Comparison of ENCODE assay signal across 1 cellular context in the genomic region with DNA sequence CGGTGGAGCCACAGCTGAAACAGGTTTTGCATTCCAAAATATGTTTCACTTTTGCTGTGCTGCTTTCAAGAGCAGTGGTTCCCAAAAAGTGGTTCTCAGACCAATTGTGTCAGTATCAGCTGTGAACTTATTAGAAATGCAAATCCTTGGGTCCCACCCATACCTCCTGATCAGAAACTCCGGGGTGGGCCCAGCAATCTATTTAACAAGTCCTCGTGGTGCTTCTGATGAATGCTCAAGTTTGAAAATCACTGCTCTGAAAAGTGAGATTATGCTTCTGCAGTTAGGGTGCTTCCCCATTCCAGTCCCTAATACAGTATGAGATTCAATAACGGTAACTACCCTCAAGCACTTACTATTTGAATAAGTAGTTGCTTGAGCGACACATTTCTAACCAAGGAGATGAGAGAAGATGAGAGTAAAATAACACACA.
TF ChIP-seq lines count a peak whose summit lies in the region.

No MANE protein-coding gene starts in this region.

TF ChIP-seq in HepG2, 621 proteins besides CTCF, POLR2A, EP300 and RAD21 (continued from another document):
- TF ChIP-seq, protein P1, sequence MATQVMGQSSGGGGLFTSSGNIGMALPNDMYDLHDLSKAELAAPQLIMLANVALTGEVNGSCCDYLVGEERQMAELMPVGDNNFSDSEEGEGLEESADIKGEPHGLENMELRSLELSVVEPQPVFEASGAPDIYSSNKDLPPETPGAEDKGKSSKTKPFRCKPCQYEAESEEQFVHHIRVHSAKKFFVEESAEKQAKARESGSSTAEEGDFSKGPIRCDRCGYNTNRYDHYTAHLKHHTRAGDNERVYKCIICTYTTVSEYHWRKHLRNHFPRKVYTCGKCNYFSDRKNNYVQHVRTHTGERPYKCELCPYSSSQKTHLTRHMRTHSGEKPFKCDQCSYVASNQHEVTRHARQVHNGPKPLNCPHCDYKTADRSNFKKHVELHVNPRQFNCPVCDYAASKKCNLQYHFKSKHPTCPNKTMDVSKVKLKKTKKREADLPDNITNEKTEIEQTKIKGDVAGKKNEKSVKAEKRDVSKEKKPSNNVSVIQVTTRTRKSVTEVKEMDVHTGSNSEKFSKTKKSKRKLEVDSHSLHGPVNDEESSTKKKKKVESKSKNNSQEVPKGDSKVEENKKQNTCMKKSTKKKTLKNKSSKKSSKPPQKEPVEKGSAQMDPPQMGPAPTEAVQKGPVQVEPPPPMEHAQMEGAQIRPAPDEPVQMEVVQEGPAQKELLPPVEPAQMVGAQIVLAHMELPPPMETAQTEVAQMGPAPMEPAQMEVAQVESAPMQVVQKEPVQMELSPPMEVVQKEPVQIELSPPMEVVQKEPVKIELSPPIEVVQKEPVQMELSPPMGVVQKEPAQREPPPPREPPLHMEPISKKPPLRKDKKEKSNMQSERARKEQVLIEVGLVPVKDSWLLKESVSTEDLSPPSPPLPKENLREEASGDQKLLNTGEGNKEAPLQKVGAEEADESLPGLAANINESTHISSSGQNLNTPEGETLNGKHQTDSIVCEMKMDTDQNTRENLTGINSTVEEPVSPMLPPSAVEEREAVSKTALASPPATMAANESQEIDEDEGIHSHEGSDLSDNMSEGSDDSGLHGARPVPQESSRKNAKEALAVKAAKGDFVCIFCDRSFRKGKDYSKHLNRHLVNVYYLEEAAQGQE (IDR thresholded peaks at IDR 0.05; ENCODE audit: borderline replicate concordance in 1 of 2, low read depth in 1 of 2, low read length in 2 of 2), result no peak
- TF ChIP-seq HNRNPK (IDR thresholded peaks at IDR 0.05; ENCODE audit: low read depth, low read length, poor library complexity, severe bottlenecking), result no peak
- TF ChIP-seq, protein P2, sequence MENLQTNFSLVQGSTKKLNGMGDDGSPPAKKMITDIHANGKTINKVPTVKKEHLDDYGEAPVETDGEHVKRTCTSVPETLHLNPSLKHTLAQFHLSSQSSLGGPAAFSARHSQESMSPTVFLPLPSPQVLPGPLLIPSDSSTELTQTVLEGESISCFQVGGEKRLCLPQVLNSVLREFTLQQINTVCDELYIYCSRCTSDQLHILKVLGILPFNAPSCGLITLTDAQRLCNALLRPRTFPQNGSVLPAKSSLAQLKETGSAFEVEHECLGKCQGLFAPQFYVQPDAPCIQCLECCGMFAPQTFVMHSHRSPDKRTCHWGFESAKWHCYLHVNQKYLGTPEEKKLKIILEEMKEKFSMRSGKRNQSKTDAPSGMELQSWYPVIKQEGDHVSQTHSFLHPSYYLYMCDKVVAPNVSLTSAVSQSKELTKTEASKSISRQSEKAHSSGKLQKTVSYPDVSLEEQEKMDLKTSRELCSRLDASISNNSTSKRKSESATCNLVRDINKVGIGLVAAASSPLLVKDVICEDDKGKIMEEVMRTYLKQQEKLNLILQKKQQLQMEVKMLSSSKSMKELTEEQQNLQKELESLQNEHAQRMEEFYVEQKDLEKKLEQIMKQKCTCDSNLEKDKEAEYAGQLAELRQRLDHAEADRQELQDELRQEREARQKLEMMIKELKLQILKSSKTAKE (CRISPR knock-in tag; IDR thresholded peaks at IDR 0.05; ENCODE audit: borderline replicate concordance), result no peak
- TF ChIP-seq ESRRA (CRISPR knock-in tag; IDR thresholded peaks at IDR 0.05; ENCODE audit: low read depth), result no peak
